ENCODE assay signal across 3 cellular contexts in genomic region chr2:70745276-70745675, GRCh38.
TF ChIP-seq lines count a peak whose summit lies in the region.

No MANE protein-coding gene starts in this region.

TF ChIP-seq in GM23338, 12 proteins besides CTCF, POLR2A, EP300 and RAD21 (continues in another document):
- TF ChIP-seq REST (IDR thresholded peaks at IDR 0.05; ENCODE audit: unreplicated experiment) (no peak), JUNB (IDR thresholded peaks at IDR 0.05; ENCODE audit: unreplicated experiment) (no peak), ZNF114 (CRISPR knock-in tag; IDR thresholded peaks at IDR 0.05) (no peak), STAT1 (IDR thresholded peaks at IDR 0.05; ENCODE audit: unreplicated experiment) (no peak), EZH2 (IDR thresholded peaks at IDR 0.05; ENCODE audit: low read depth, unreplicated experiment) (no peak), ETS1 (IDR thresholded peaks at IDR 0.05) (no peak)

TF ChIP-seq in HEK293, 187 proteins besides CTCF, POLR2A, EP300 and RAD21:
- TF ChIP-seq PRDM10 (tag by site-specific recombination; IDR thresholded peaks at IDR 0.05) (peak; percentile 74), ZNF138 (tag by site-specific recombination; IDR thresholded peaks at IDR 0.05; ENCODE audit: borderline replicate concordance) (no peak), BCL11B (tag by site-specific recombination; IDR thresholded peaks at IDR 0.05; ENCODE audit: low read depth) (no peak)

TF ChIP-seq in HEK293T, 16 proteins besides CTCF, POLR2A, EP300 and RAD21 (continued from another document):
- TF ChIP-seq PKNOX1 (IDR thresholded peaks at IDR 0.05) = no peak
